Comparison of ENCODE assay signal across 1 cellular context in the genomic region with DNA sequence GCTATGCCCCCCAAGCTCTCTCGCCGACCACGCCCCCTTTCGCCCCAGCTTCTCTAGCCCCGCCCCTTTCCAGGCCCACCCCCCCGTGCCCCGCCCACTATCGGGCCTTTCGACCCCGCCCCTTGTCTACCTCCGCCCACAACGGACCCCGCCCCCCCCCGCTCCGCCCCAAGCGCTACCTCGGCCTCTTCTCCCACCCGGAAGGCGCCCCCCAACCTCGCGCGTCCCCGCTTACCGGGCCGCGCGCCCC.
TF ChIP-seq lines count a peak whose summit lies in the region.

No MANE protein-coding gene starts in this region.

TF ChIP-seq in GM12878, 131 proteins besides CTCF, POLR2A, EP300 and RAD21:
- TF ChIP-seq, protein P1, sequence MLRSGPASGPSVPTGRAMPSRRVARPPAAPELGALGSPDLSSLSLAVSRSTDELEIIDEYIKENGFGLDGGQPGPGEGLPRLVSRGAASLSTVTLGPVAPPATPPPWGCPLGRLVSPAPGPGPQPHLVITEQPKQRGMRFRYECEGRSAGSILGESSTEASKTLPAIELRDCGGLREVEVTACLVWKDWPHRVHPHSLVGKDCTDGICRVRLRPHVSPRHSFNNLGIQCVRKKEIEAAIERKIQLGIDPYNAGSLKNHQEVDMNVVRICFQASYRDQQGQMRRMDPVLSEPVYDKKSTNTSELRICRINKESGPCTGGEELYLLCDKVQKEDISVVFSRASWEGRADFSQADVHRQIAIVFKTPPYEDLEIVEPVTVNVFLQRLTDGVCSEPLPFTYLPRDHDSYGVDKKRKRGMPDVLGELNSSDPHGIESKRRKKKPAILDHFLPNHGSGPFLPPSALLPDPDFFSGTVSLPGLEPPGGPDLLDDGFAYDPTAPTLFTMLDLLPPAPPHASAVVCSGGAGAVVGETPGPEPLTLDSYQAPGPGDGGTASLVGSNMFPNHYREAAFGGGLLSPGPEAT (IDR thresholded peaks at IDR 0.05; ENCODE audit: low read depth), result no peak
- TF ChIP-seq NFYA (IDR thresholded peaks at IDR 0.05; ENCODE audit: borderline replicate concordance, low read depth, low read length), result no peak
- TF ChIP-seq, protein P2, sequence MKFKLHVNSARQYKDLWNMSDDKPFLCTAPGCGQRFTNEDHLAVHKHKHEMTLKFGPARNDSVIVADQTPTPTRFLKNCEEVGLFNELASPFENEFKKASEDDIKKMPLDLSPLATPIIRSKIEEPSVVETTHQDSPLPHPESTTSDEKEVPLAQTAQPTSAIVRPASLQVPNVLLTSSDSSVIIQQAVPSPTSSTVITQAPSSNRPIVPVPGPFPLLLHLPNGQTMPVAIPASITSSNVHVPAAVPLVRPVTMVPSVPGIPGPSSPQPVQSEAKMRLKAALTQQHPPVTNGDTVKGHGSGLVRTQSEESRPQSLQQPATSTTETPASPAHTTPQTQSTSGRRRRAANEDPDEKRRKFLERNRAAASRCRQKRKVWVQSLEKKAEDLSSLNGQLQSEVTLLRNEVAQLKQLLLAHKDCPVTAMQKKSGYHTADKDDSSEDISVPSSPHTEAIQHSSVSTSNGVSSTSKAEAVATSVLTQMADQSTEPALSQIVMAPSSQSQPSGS (IDR thresholded peaks at IDR 0.05; ENCODE audit: low read length), result no peak
- TF ChIP-seq IRF4 (IDR thresholded peaks at IDR 0.05; ENCODE audit: low read depth, low read length), result no peak
- TF ChIP-seq ZZZ3 (IDR thresholded peaks at IDR 0.05; ENCODE audit: control insufficient read depth, insufficient read length, low read depth), result no peak
